In genomic region chr10:22655312-22655973, GRCh38 we compare ENCODE assay signal across 10 cellular contexts. TPM values are rescaled to one million over a fixed set of nuclear protein-coding genes. Genes with fewer than 3 reads are reported as not detected.
DNase-seq lines count a peak whose midpoint lies in the region; ATAC-seq and TF ChIP-seq lines count a peak whose summit lies in the region.
"Had no signal": no experiment of that assay in that cellular context is flagged by ENCODE, and none has a peak within 500 bp of the region (broad histone marks: within the 10 kb centered on the region; RNA-seq: fewer than 3 reads in every experiment).

No MANE protein-coding gene starts in this region.

- peaks cover 0 to 26% (median 10%) of the 10 kb centered on the region in 3 donors for H3K36me3 Mint-ChIP-seq in CD8-positive, alpha-beta memory T cell
- H3K36me3 Mint-ChIP-seq in activated naive CD4-positive, alpha-beta T cell treated with anti-CD3 and anti-CD28 coated beads for 36 hours (ENCODE audit: low read depth) = peaks cover 18% of the 10 kb centered on the region

- no peak for TF ChIP-seq CTCF in lower lobe of right lung (IDR thresholded peaks at IDR 0.05)

- peak overlapping the region; percentile 88 to 99 (median 96) for H3K27ac Mint-ChIP-seq in CD8-positive, alpha-beta memory T cell
- peak overlapping the region; percentile 89 for H3K27ac Mint-ChIP-seq in activated naive CD4-positive, alpha-beta T cell treated with anti-CD3 and anti-CD28 coated beads for 36 hours

- no peaks in the 10 kb centered on the region for H3K27me3 Mint-ChIP-seq in CD8-positive, alpha-beta memory T cell
- H3K27me3 Mint-ChIP-seq in activated naive CD4-positive, alpha-beta T cell treated with anti-CD3 and anti-CD28 coated beads for 36 hours (ENCODE audit: low read depth) = no peaks in the 10 kb centered on the region

- peaks cover 94 to 100% (median 100%) of the 10 kb centered on the region in 3 donors for H3K4me1 Mint-ChIP-seq in CD8-positive, alpha-beta memory T cell
- H3K4me1 Mint-ChIP-seq in activated naive CD4-positive, alpha-beta T cell treated with anti-CD3 and anti-CD28 coated beads for 36 hours (ENCODE audit: low read depth) = peaks cover 99% of the 10 kb centered on the region

- POLR2A ChIA-PET in CD8-positive, alpha-beta memory T cell (lab: Charles Lee) = interaction anchor here (0.9 to 2.2 kb wide), 12 partner anchors 9 to 219 kb away, joined by 3 to 19 read pairs (median 4); partner anchors contain the start of gene PIP4K2A

- peak overlapping the region; percentile 72 to 90 (median 84) for H3K4me3 Mint-ChIP-seq in CD8-positive, alpha-beta memory T cell
- H3K4me3 Mint-ChIP-seq in activated naive CD4-positive, alpha-beta T cell treated with anti-CD3 and anti-CD28 coated beads for 36 hours = peak overlapping the region; percentile 46

- no peaks in the 10 kb centered on the region for H3K9me3 ChIP-seq in CD8-positive, alpha-beta memory T cell (ENCODE audit: low read length)
- no peaks in the 10 kb centered on the region for H3K9me3 ChIP-seq in lower lobe of right lung
- H3K9me3 ChIP-seq: heart left ventricle had no signal

- H3K9me3 Mint-ChIP-seq in CD8-positive, alpha-beta memory T cell = no peaks in the 10 kb centered on the region
- H3K9me3 Mint-ChIP-seq in activated naive CD4-positive, alpha-beta T cell treated with anti-CD3 and anti-CD28 coated beads for 36 hours = no peaks in the 10 kb centered on the region

- peaks cover 98% of the 10 kb centered on the region for H3K4me1 ChIP-seq in CD8-positive, alpha-beta memory T cell (ENCODE audit: insufficient read depth, low read length)
- peaks cover 73% of the 10 kb centered on the region for H3K4me1 ChIP-seq in lower lobe of right lung

- no peaks in the 10 kb centered on the region for H3K36me3 ChIP-seq in CD8-positive, alpha-beta memory T cell (ENCODE audit: insufficient read depth, low read length)
- H3K36me3 ChIP-seq in lower lobe of right lung = no peaks in the 10 kb centered on the region
- H3K36me3 ChIP-seq: heart left ventricle had no signal

- peak overlapping the region; percentile 21 for H3K4me3 ChIP-seq in CD8-positive, alpha-beta memory T cell (ENCODE audit: low read length)
- no peak overlapping the region for H3K4me3 ChIP-seq in lower lobe of right lung
- H3K4me3 ChIP-seq: heart left ventricle had no signal

- peak in 3 of 5 donors; percentile 66 to 87 (median 74) for DNase-seq in CD8-positive, alpha-beta memory T cell
- DNase-seq in activated naive CD4-positive, alpha-beta T cell treated with anti-CD3 and anti-CD28 coated beads for 36 hours = peak; percentile 69
- DNase-seq in lower lobe of right lung (no peak), midbrain (lab: John Stamatoyannopoulos, UW) (no peak), ecto neural progenitor cell (ENCODE audit: low spot score) (no peak)
- DNase-seq: heart left ventricle, RPMI8226 had no signal

- H3K27me3 ChIP-seq in CD8-positive, alpha-beta memory T cell (ENCODE audit: insufficient read depth, low read length, poor library complexity, severe bottlenecking) = no peaks in the 10 kb centered on the region
- no peaks in the 10 kb centered on the region for H3K27me3 ChIP-seq in lower lobe of right lung (ENCODE audit: low read depth)
- H3K27me3 ChIP-seq: heart left ventricle had no signal

- CTCF ChIA-PET in CD8-positive, alpha-beta memory T cell (lab: Charles Lee) = interaction anchor here (1.0 to 3.7 kb wide), 17 partner anchors 9 to 335 kb away, joined by 3 to 20 read pairs (median 5); no protein-coding TSS in a partner anchor
- CTCF ChIA-PET in activated naive CD4-positive, alpha-beta T cell treated with anti-CD3 and anti-CD28 coated beads for 36 hours (lab: Charles Lee) = interaction anchor here (1.0 to 1.6 kb wide), 2 partner anchors 32 to 36 kb away, joined by 3 to 4 read pairs; no protein-coding TSS in a partner anchor

- ATAC-seq in HG02884 (IDR thresholded peaks at IDR 0.05; ENCODE audit: unreplicated experiment) = peak; percentile 39
- ATAC-seq in lower lobe of right lung = peak; percentile 34 to 57
- ATAC-seq in HG02623 (IDR thresholded peaks at IDR 0.05; ENCODE audit: unreplicated experiment) = no peak
- no peak for ATAC-seq in HG03342 (IDR thresholded peaks at IDR 0.05; ENCODE audit: unreplicated experiment)
- ATAC-seq: heart left ventricle had no signal

- H3K27ac ChIP-seq in CD8-positive, alpha-beta memory T cell (ENCODE audit: low read depth, low read length) = peak overlapping the region; percentile 12
- peak overlapping the region; percentile 13 for H3K27ac ChIP-seq in lower lobe of right lung

- intact Hi-C loops in activated naive CD4-positive, alpha-beta T cell treated with anti-CD3 and anti-CD28 coated beads for 36 hours (cut with micrococcal nuclease) = loop anchor here (1.0 to 10.0 kb wide), 10 partner anchors 9 to 1131 kb away; partner anchors contain the start of gene SKIDA1
- intact Hi-C loops in lower lobe of right lung (cut with DNase I) = no loop called here

RNA-seq across cellular contexts. Expression of gene PIP4K2A, which starts 58.9 kb away (rescaled TPM):
- 100 to 1,000 TPM; 116 to 130 TPM for total RNA-seq in CD8-positive, alpha-beta memory T cell
- polyA plus RNA-seq in CD8-positive, alpha-beta memory T cell = 120 TPM
- 10 to 100 TPM; 68.0 to 74.1 TPM for total RNA-seq in activated naive CD4-positive, alpha-beta T cell treated with anti-CD3 and anti-CD28 coated beads for 36 hours
- 67.6 TPM for total RNA-seq in lower lobe of right lung

Comparison
In these comparisons a context has a peak if more than half of its experiments do, and no peak if none do; other contexts are left out.
1. DNase-seq: peak in CD8-positive, alpha-beta memory T cell (3 of 5) and activated naive CD4-positive, alpha-beta T cell treated with anti-CD3 and anti-CD28 coated beads for 36 hours (single experiment); none in lower lobe of right lung (single experiment), midbrain (single experiment) and ecto neural progenitor cell (single experiment).
2. ATAC-seq: peak in HG02884 (single experiment) and lower lobe of right lung (2 of 2); none in HG02623 (single experiment) and HG03342 (single experiment).